20 cellular contexts compared by ENCODE assay signal in the genomic region with DNA sequence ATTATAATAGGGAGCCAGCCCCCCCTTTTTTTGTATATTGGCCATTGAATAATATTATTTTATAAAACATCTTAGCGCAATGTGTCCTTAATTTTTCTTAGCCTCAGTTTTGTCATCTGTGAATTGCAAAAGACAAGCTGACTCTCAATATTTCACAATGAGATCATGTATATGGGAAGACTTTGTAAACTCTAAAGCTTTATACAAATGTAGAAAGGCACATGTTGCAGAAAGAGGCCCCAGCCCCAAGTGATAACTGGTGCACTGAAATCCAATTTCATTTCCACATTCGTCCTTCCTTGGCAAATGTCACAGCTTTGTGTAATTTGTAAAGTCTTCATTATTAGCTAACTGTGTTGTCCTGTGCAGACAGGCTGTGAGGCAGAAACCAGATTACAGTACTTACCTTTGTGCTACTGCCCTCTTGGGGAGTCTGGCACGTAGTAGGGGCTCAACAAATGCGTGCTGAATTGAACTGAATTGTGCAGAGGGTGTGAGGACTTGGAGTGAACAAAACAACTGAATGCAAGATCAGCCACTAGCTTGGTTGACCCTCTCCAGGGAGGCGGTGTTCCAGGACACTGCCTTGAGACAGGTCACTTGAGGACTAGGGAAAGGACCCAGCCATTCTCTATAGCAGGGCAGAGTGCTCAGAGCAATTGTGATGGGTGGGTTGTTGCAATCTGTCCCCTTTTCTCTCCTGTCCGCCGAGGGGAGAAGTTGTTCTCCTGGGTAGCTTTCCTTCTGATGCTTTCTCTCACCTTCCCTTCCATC.
A peak's percentile ranks its signal among the peaks of the same experiment; 100 is the strongest.
DNase-seq lines count a peak whose midpoint lies in the region; ATAC-seq and TF ChIP-seq lines count a peak whose summit lies in the region.
"Had no signal": no experiment of that assay in that cellular context is flagged by ENCODE, and none has a peak within 500 bp of the region (broad histone marks: within the 10 kb centered on the region; RNA-seq: fewer than 3 reads in every experiment).

No MANE protein-coding gene starts in this region.

- H3K36me3 Mint-ChIP-seq in T-helper 17 cell (ENCODE audit: low read depth), result no peaks in the 10 kb centered on the region
- H3K36me3 Mint-ChIP-seq: CD14-positive monocyte had no signal

- no peak for TF ChIP-seq POLR2A in testis (IDR thresholded peaks at IDR 0.05)

- intact Hi-C loops in Right ventricle myocardium inferior (cut with DNase I), result no loop called here
- intact Hi-C loops in cardiac septum (cut with DNase I), result no loop called here
- intact Hi-C loops in left ventricle myocardium superior (cut with micrococcal nuclease), result no loop called here
- intact Hi-C loops in upper lobe of right lung (cut with DNase I), result no loop called here
- intact Hi-C loops in testis (cut with DNase I; ENCODE audit: low total_unique reads), result no loop called here

- DNase-seq in Right ventricle myocardium inferior (ENCODE audit: missing footprints) (no peak), cardiac septum (ENCODE audit: low spot score) (no peak), T-helper 17 cell (no peak), left ventricle myocardium superior (no peak), upper lobe of right lung (no peak), T-helper 9 cell (no peak), testis (no peak)
- DNase-seq: EL; H7; NCI-H1417; NCI-H187 treated with DMSO at 0.1 percent for 48 hours; NCI-H345; NCI-H526 treated with DMSO at 0.1 percent for 48 hours; NK-92 treated with Interleukin-12 subunit alpha and Interleukin-12 subunit beta, amount 100 ng/mL, for 24 hours; PC-9; SK-N-SH had no signal

- H3K4me3 ChIP-seq in upper lobe of right lung (no peak overlapping the region), testis (no peak overlapping the region)
- H3K4me3 ChIP-seq: A549, PC-9 had no signal

- H3K27me3 Mint-ChIP-seq in T-helper 17 cell, result no peaks in the 10 kb centered on the region

- TF ChIP-seq CTCF in upper lobe of right lung (IDR thresholded peaks at IDR 0.05), result no peak
- no peak for TF ChIP-seq CTCF in testis (IDR thresholded peaks at IDR 0.05)

- H3K27ac ChIP-seq in upper lobe of right lung (no peak overlapping the region), testis (no peak overlapping the region)
- H3K27ac ChIP-seq: A549, HL-60, PC-9 had no signal

- 61 to 73% methylated on average over 7 of the region's 7 CpGs for WGBS in testis, 2 donors

- ATAC-seq in Right ventricle myocardium inferior (peak; percentile 33), T-helper 17 cell (no peak), left ventricle myocardium superior (peak; percentile 47), upper lobe of right lung (peak; percentile 45), GM18858 (IDR thresholded peaks at IDR 0.05; ENCODE audit: unreplicated experiment) (no peak)
- ATAC-seq: A549 had no signal

- peak overlapping the region; percentile 77 for H3K27ac Mint-ChIP-seq in T-helper 17 cell

- peaks cover 35% of the 10 kb centered on the region for H3K4me1 Mint-ChIP-seq in T-helper 17 cell

- H3K4me1 ChIP-seq in upper lobe of right lung (no peaks in the 10 kb centered on the region), testis (no peaks in the 10 kb centered on the region)
- H3K4me1 ChIP-seq: A549 had no signal

- H3K4me3 Mint-ChIP-seq in T-helper 17 cell, result no peak overlapping the region
- H3K4me3 Mint-ChIP-seq: CD14-positive monocyte had no signal

- H3K36me3 ChIP-seq in upper lobe of right lung, result no peaks in the 10 kb centered on the region
- no peaks in the 10 kb centered on the region for H3K36me3 ChIP-seq in testis (ENCODE audit: low read depth, missing control alignments)

- H3K9me3 ChIP-seq in T-helper 17 cell (ENCODE audit: control insufficient read depth, low read length, poor library complexity, severe bottlenecking), result no peaks in the 10 kb centered on the region
- no peaks in the 10 kb centered on the region for H3K9me3 ChIP-seq in upper lobe of right lung
- H3K9me3 ChIP-seq in testis, result no peaks in the 10 kb centered on the region
- H3K9me3 ChIP-seq: A549, SK-N-SH had no signal

- no peaks in the 10 kb centered on the region for H3K27me3 ChIP-seq in upper lobe of right lung
- H3K27me3 ChIP-seq in testis, result no peaks in the 10 kb centered on the region

Comparison
In these comparisons a context has a peak if more than half of its experiments do, and no peak if none do; other contexts are left out.
1. ATAC-seq: peak in Right ventricle myocardium inferior (single experiment), left ventricle myocardium superior (single experiment) and upper lobe of right lung (single experiment); none in T-helper 17 cell (single experiment) and GM18858 (single experiment).